20 cellular contexts compared by ENCODE assay signal in the genomic region with DNA sequence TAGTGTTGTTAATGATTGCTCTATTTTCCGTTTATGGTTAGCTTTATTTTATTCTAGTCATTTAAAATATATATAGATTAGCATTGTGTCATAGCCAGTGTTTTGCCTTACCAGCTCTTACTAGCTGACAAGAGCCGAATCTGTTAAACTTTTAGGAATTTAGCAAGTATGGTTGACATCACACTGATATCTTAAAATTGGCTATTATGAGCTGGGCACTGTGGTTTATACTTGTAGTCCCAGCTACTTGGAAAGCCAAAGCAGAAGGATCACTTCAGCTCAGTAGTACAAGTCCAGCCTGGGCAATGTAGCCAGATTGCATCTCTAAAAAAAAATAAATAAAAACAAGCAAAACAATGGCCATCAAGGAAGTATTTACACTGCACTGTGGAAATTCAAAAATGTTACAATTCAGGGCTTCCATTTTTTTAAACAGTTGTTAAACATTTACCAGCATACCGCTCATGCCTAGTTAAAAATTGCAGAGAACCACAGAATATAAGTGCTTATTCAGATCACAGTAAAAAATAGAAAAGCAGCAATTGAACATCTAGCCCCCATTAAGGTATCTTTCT.
DNase-seq lines count a peak whose midpoint lies in the region; FAIRE-seq and TF ChIP-seq lines count a peak whose summit lies in the region.
"Had no signal": no experiment of that assay in that cellular context is flagged by ENCODE, and none has a peak within 500 bp of the region (broad histone marks: within the 10 kb centered on the region; RNA-seq: fewer than 3 reads in every experiment).

No MANE protein-coding gene starts in this region.

- no peak for TF ChIP-seq POLR2A in GM12891 (IDR thresholded peaks at IDR 0.05; ENCODE audit: low read depth, low read length)

- intact Hi-C loops in kidney (cut with DNase I), result no loop called here

- H3K4me1 Mint-ChIP-seq in osteocyte (ENCODE audit: unreplicated experiment), result peaks cover 21% of the 10 kb centered on the region
- H3K4me1 Mint-ChIP-seq in activated CD4-positive, alpha-beta T cell treated with anti-CD3 and anti-CD28 coated beads, Interleukin-2, amount 10 ng/mL, durations not matched to agents 7 days and 5 days, result peaks cover 1% of the 10 kb centered on the region

- no peaks in the 10 kb centered on the region for H3K27me3 Mint-ChIP-seq in osteocyte (ENCODE audit: unreplicated experiment)
- H3K27me3 Mint-ChIP-seq in activated CD4-positive, alpha-beta T cell treated with anti-CD3 and anti-CD28 coated beads, Interleukin-2, amount 10 ng/mL, durations not matched to agents 7 days and 5 days, result no peaks in the 10 kb centered on the region
- H3K27me3 Mint-ChIP-seq: CD4-positive, alpha-beta memory T cell; IgD-negative memory B cell had no signal

- no peak overlapping the region for H3K4me3 Mint-ChIP-seq in osteocyte (ENCODE audit: unreplicated experiment)
- H3K4me3 Mint-ChIP-seq in activated CD4-positive, alpha-beta T cell treated with anti-CD3 and anti-CD28 coated beads, Interleukin-2, amount 10 ng/mL, durations not matched to agents 7 days and 5 days, result no peak overlapping the region
- H3K4me3 Mint-ChIP-seq: CD4-positive, alpha-beta memory T cell had no signal

- TF ChIP-seq CTCF in OCI-LY3 (IDR thresholded peaks at IDR 0.05; ENCODE audit: low read depth, low read length) (no peak), kidney (IDR thresholded peaks at IDR 0.05; ENCODE audit: borderline replicate concordance, extremely low read depth, insufficient read depth) (no peak), osteocyte (IDR thresholded peaks at IDR 0.05) (no peak)

- H3K27ac Mint-ChIP-seq in osteocyte (ENCODE audit: unreplicated experiment), result peak overlapping the region; percentile 23
- H3K27ac Mint-ChIP-seq in activated CD4-positive, alpha-beta T cell treated with anti-CD3 and anti-CD28 coated beads, Interleukin-2, amount 10 ng/mL, durations not matched to agents 7 days and 5 days, result no peak overlapping the region
- H3K27ac Mint-ChIP-seq: IgD-negative memory B cell had no signal

- H3K9ac ChIP-seq in OCI-LY3 (ENCODE audit: low read length), result no peak overlapping the region
- H3K9ac ChIP-seq in kidney (ENCODE audit: low read length in 2 of 2), result no peak overlapping the region

- FAIRE-seq in GM12891 (lab: Jason Lieb, UNC) (peak; percentile 9), kidney (lab: Jason Lieb, UNC) (peak; percentile 66)
- FAIRE-seq: GM12878, H54 had no signal

- POLR2A ChIA-PET in activated CD4-positive, alpha-beta T cell treated with anti-CD3 and anti-CD28 coated beads, Interleukin-2, amount 10 ng/mL, durations not matched to agents 7 days and 5 days (lab: Charles Lee), result no interaction called here

- H3K4me3 ChIP-seq in OCI-LY3 (ENCODE audit: low read length) (no peak overlapping the region), kidney (ENCODE audit: low read length in 2 of 2) (peak overlapping the region in 1 of 2 donors; percentile 14)
- H3K4me3 ChIP-seq: GM12878 had no signal

- H3K9me3 ChIP-seq in OCI-LY3 (ENCODE audit: insufficient read depth, low read length), result 0 out of 2 replicates have a peak, but pooled peaks cover 6% of the 10 kb centered on the region
- no peaks in the 10 kb centered on the region for H3K9me3 ChIP-seq in kidney (ENCODE audit: control insufficient read depth in 1 of 2, low read length in 2 of 2)
- H3K9me3 ChIP-seq: BE2C had no signal

- no peaks in the 10 kb centered on the region for H3K9me3 Mint-ChIP-seq in osteocyte (ENCODE audit: unreplicated experiment)
- H3K9me3 Mint-ChIP-seq in activated CD4-positive, alpha-beta T cell treated with anti-CD3 and anti-CD28 coated beads, Interleukin-2, amount 10 ng/mL, durations not matched to agents 7 days and 5 days, result peaks cover 5% of the 10 kb centered on the region
- H3K9me3 Mint-ChIP-seq: CD4-positive, alpha-beta memory T cell had no signal

- H3K4me2 ChIP-seq in OCI-LY3 (ENCODE audit: low read length), result peak overlapping the region; percentile 42

- H3K4me1 ChIP-seq in OCI-LY3 (ENCODE audit: low read length) (peaks cover 44% of the 10 kb centered on the region), kidney (ENCODE audit: control insufficient read depth in 1 of 2, insufficient read depth in 1 of 2, low read depth in 1 of 2, low read length in 2 of 2) (peaks cover 3 to 10% of the 10 kb centered on the region in 2 donors)

- H3K36me3 Mint-ChIP-seq in osteocyte (ENCODE audit: unreplicated experiment), result peaks cover 12% of the 10 kb centered on the region
- peaks cover 28% of the 10 kb centered on the region for H3K36me3 Mint-ChIP-seq in activated CD4-positive, alpha-beta T cell treated with anti-CD3 and anti-CD28 coated beads, Interleukin-2, amount 10 ng/mL, durations not matched to agents 7 days and 5 days (ENCODE audit: low read depth)

- H3K27me3 ChIP-seq in OCI-LY3 (ENCODE audit: low read depth, low read length), result no peaks in the 10 kb centered on the region
- H3K27me3 ChIP-seq: BE2C had no signal

- H2AFZ ChIP-seq in OCI-LY3 (ENCODE audit: low read depth, low read length), result no peak overlapping the region

- no peaks in the 10 kb centered on the region for H3K79me2 ChIP-seq in OCI-LY3 (ENCODE audit: low read length)

- DNase-seq in GM12891 (ENCODE audit: insufficient read length, low spot score) (no peak), kidney (no peak), osteocyte (ENCODE audit: extremely low spot score, unreplicated experiment) (no peak), NCI-H1694 treated with DMSO at 0.1 percent for 48 hours (lab: John Stamatoyannopoulos, UW) (no peak), NCI-H2029 (lab: John Stamatoyannopoulos, UW) (no peak)
- no peak for DNase-seq in activated CD4-positive, alpha-beta T cell treated with anti-CD3 and anti-CD28 coated beads, Interleukin-2, amount 10 ng/mL, durations not matched to agents 7 days and 5 days
- DNase-seq: BE2C; CD4-positive, alpha-beta memory T cell; DND-41; GDM1; NCI-H1105 treated with DMSO at 0.1 percent for 48 hours; NCI-H1930; NCI-H2171; NCI-H446 treated with DMSO at 0.1 percent for 48 hours; NCI-H748 treated with DMSO at 0.1 percent for 48 hours had no signal

- H3K36me3 ChIP-seq in OCI-LY3 (replicated peaks; ENCODE audit: low read depth, low read length), result peaks cover 15% of the 10 kb centered on the region
- H3K36me3 ChIP-seq in kidney (ENCODE audit: control insufficient read depth in 1 of 2, insufficient read depth in 2 of 2, low read length in 2 of 2), result no peaks in the 10 kb centered on the region
- H3K36me3 ChIP-seq: BE2C had no signal

- H3K27ac ChIP-seq in OCI-LY3 (ENCODE audit: low read length), result no peak overlapping the region; the same call in 1 of the 2 replicates
- H3K27ac ChIP-seq in kidney (ENCODE audit: low read depth in 2 of 2, low read length in 2 of 2), result no peak overlapping the region
- H3K27ac ChIP-seq: RWPE1 had no signal

- CTCF ChIA-PET in activated CD4-positive, alpha-beta T cell treated with anti-CD3 and anti-CD28 coated beads, Interleukin-2, amount 10 ng/mL, durations not matched to agents 7 days and 5 days (lab: Charles Lee), result no interaction called here

- H4K20me1 ChIP-seq in OCI-LY3 (ENCODE audit: insufficient read depth, low read length), result no peaks in the 10 kb centered on the region

TF ChIP-seq in GM12891, 5 proteins besides CTCF, POLR2A, EP300 and RAD21:
- TF ChIP-seq POLR2AphosphoS5 (IDR thresholded peaks at IDR 0.05; ENCODE audit: low read depth, low read length), result no peak
- TF ChIP-seq PAX5 (IDR thresholded peaks at IDR 0.05; ENCODE audit: insufficient read depth, low read length, severe bottlenecking), result no peak
- TF ChIP-seq TAF1 (IDR thresholded peaks at IDR 0.05; ENCODE audit: low read depth, low read length), result no peak
- TF ChIP-seq SPI1 (IDR thresholded peaks at IDR 0.05; ENCODE audit: low read depth, low read length), result no peak
- TF ChIP-seq POU2F2 (IDR thresholded peaks at IDR 0.05; ENCODE audit: low read depth, low read length), result no peak
